Comparison of ENCODE assay signal across 1 cellular context in genomic region chr6:47483853-47484546, GRCh38.
A peak's percentile ranks its signal among the peaks of the same experiment; 100 is the strongest.
TF ChIP-seq lines count a peak whose summit lies in the region.

No MANE protein-coding gene starts in this region.

TF ChIP-seq in HEK293, 187 proteins besides CTCF, POLR2A, EP300 and RAD21 (continued from another document):
- TF ChIP-seq ZSCAN4 (tag by site-specific recombination; IDR thresholded peaks at IDR 0.05): peak; percentile 28; the same call in 1 of the 2 replicates
- TF ChIP-seq ZNF639 (tag by site-specific recombination; IDR thresholded peaks at IDR 0.05): peak; percentile 33; the same call in 1 of the 2 replicates
- TF ChIP-seq MEIS1 (CRISPR knock-in tag; IDR thresholded peaks at IDR 0.05; ENCODE audit: borderline replicate concordance): no peak
- no peak for TF ChIP-seq ZNF221 (tag by site-specific recombination; IDR thresholded peaks at IDR 0.05; ENCODE audit: borderline replicate concordance)
- no peak for TF ChIP-seq ZNF791 (tag by site-specific recombination; IDR thresholded peaks at IDR 0.05)
- TF ChIP-seq GFI1B (tag by site-specific recombination; IDR thresholded peaks at IDR 0.05): peak; percentile 87
- TF ChIP-seq ZNF146 (tag by site-specific recombination; IDR thresholded peaks at IDR 0.05): no peak
- no peak; the same call in 1 of the 2 replicates for TF ChIP-seq ZBTB11 (tag by site-specific recombination; conservative IDR thresholded peaks at IDR 0.05; ENCODE audit: low read depth)
- TF ChIP-seq KLF7 (tag by site-specific recombination; IDR thresholded peaks at IDR 0.05; ENCODE audit: borderline replicate concordance): peak; percentile 32; the same call in 1 of the 2 replicates
- no peak for TF ChIP-seq ZNF311 (tag by site-specific recombination; IDR thresholded peaks at IDR 0.05; ENCODE audit: borderline replicate concordance)
- no peak; the same call in 1 of the 2 replicates for TF ChIP-seq PRDM1 (tag by site-specific recombination; IDR thresholded peaks at IDR 0.05)
- no peak for TF ChIP-seq ZNF830 (tag by site-specific recombination; IDR thresholded peaks at IDR 0.05; ENCODE audit: low read depth)
- TF ChIP-seq ZNF548 (tag by site-specific recombination; IDR thresholded peaks at IDR 0.05): no peak
- no peak for TF ChIP-seq ZNF169 (tag by site-specific recombination; IDR thresholded peaks at IDR 0.05)
- 0 out of 2 replicates have a peak, but pooled peaks have one; percentile 16 for TF ChIP-seq ATF2 (tag by site-specific recombination; IDR thresholded peaks at IDR 0.05; ENCODE audit: low read depth)
- no peak for TF ChIP-seq SP2 (tag by site-specific recombination; IDR thresholded peaks at IDR 0.05)
- TF ChIP-seq EGR2 (tag by site-specific recombination; IDR thresholded peaks at IDR 0.05; ENCODE audit: low read depth): no peak
- no peak for TF ChIP-seq ZNF433 (tag by site-specific recombination; IDR thresholded peaks at IDR 0.05; ENCODE audit: low read depth)
- no peak for TF ChIP-seq ZNF211 (tag by site-specific recombination; IDR thresholded peaks at IDR 0.05; ENCODE audit: low read depth)
- peak; percentile 95 for TF ChIP-seq FEZF1 (tag by site-specific recombination; IDR thresholded peaks at IDR 0.05)
- no peak for TF ChIP-seq ZNF513 (tag by site-specific recombination; IDR thresholded peaks at IDR 0.05)
- no peak for TF ChIP-seq ZNF398 (tag by site-specific recombination; IDR thresholded peaks at IDR 0.05)
- TF ChIP-seq PATZ1 (tag by site-specific recombination; IDR thresholded peaks at IDR 0.05): no peak
- peak; percentile 45; the same call in 1 of the 2 replicates for TF ChIP-seq KLF10 (tag by site-specific recombination; IDR thresholded peaks at IDR 0.05)
- TF ChIP-seq ZNF350 (tag by site-specific recombination; IDR thresholded peaks at IDR 0.05): no peak
- TF ChIP-seq ZNF785 (tag by site-specific recombination; IDR thresholded peaks at IDR 0.05): no peak
- TF ChIP-seq ZEB2 (tag by site-specific recombination; IDR thresholded peaks at IDR 0.05): no peak
- 0 out of 2 replicates have a peak, but pooled peaks have one; percentile 2 for TF ChIP-seq AEBP2 (tag by site-specific recombination; IDR thresholded peaks at IDR 0.05; ENCODE audit: borderline replicate concordance)
- TF ChIP-seq PRDM6 (tag by site-specific recombination; IDR thresholded peaks at IDR 0.05): peak; percentile 88
- peak; percentile 91 for TF ChIP-seq BCL6B (tag by site-specific recombination; IDR thresholded peaks at IDR 0.05)
- TF ChIP-seq REPIN1 (tag by site-specific recombination; IDR thresholded peaks at IDR 0.05; ENCODE audit: low read depth): no peak
- no peak for TF ChIP-seq GLIS1 (tag by site-specific recombination; IDR thresholded peaks at IDR 0.05)
- peak; percentile 76; the same call in 1 of the 2 replicates for TF ChIP-seq ZNF610 (tag by site-specific recombination; IDR thresholded peaks at IDR 0.05; ENCODE audit: borderline replicate concordance)
- no peak for TF ChIP-seq SCRT2 (tag by site-specific recombination; IDR thresholded peaks at IDR 0.05)
- peak; percentile 73; the same call in 1 of the 2 replicates for TF ChIP-seq ZNF561 (tag by site-specific recombination; IDR thresholded peaks at IDR 0.05; ENCODE audit: borderline replicate concordance)
- 0 out of 2 replicates have a peak, but pooled peaks have one; percentile 15 for TF ChIP-seq TRIM28 (IDR thresholded peaks at IDR 0.05; ENCODE audit: borderline replicate concordance, low read length)
- no peak for TF ChIP-seq ZNF223 (tag by site-specific recombination; IDR thresholded peaks at IDR 0.05)
- TF ChIP-seq BCL11B (tag by site-specific recombination; IDR thresholded peaks at IDR 0.05; ENCODE audit: low read depth): peak; percentile 89
- TF ChIP-seq ZBTB26 (tag by site-specific recombination; optimal IDR thresholded peaks at IDR 0.05): no peak
- no peak for TF ChIP-seq ZNF133 (tag by site-specific recombination; IDR thresholded peaks at IDR 0.05)
- no peak for TF ChIP-seq ZNF23 (tag by site-specific recombination; IDR thresholded peaks at IDR 0.05; ENCODE audit: borderline replicate concordance)
- peak; percentile 75 for TF ChIP-seq KLF8 (tag by site-specific recombination; IDR thresholded peaks at IDR 0.05)
